Comparison of ENCODE assay signal across 10 cellular contexts in genomic region chr10:29725133-29725720, GRCh38.
DNase-seq lines count a peak whose midpoint lies in the region; ATAC-seq and TF ChIP-seq lines count a peak whose summit lies in the region.
"Had no signal": no experiment of that assay in that cellular context is flagged by ENCODE, and none has a peak within 500 bp of the region (broad histone marks: within the 10 kb centered on the region; RNA-seq: fewer than 3 reads in every experiment).

No MANE protein-coding gene starts in this region.

- H3K27me3 Mint-ChIP-seq in mesothelial cell of epicardium (ENCODE audit: low read depth), result no peaks in the 10 kb centered on the region
- H3K27me3 Mint-ChIP-seq: activated CD4-positive, alpha-beta T cell treated with anti-CD3 and anti-CD28 coated beads, Interleukin-2, amount 10 ng/mL, durations not matched to agents 24 days and 14 days; stimulated activated naive CD8-positive, alpha-beta T cell treated with anti-CD3 and anti-CD28 coated beads, Interleukin-15, Interleukin-2, amounts not matched to agents 100 ng/mL and 50 ng/mL, for 24 hours had no signal

- DNase-seq in A172 (ENCODE audit: low spot score) (peak; percentile 37), MV-4-11 (lab: John Stamatoyannopoulos, UW) (peak; percentile 96), dermis blood vessel endothelial cell (peak; percentile 55), mesothelial cell of epicardium (ENCODE audit: low spot score in 2 of 2, unreplicated experiment in 2 of 2) (no peak), NCI-H146 (lab: John Stamatoyannopoulos, UW) (no peak)
- no peak for DNase-seq in stimulated activated CD4-positive, alpha-beta T cell treated with anti-CD3 and anti-CD28 coated beads, Interleukin-12 subunit alpha, Interleukin-12 subunit beta, amount 100 ng/mL, for 4 hours
- DNase-seq: activated CD4-positive, alpha-beta T cell treated with anti-CD3 and anti-CD28 coated beads, Interleukin-2, amount 10 ng/mL, durations not matched to agents 24 days and 14 days had no signal

- peaks cover 27% of the 10 kb centered on the region for H3K36me3 Mint-ChIP-seq in mesothelial cell of epicardium

- peak overlapping the region; percentile 26 for H3K4me3 Mint-ChIP-seq in mesothelial cell of epicardium
- H3K4me3 Mint-ChIP-seq: activated CD4-positive, alpha-beta T cell treated with anti-CD3 and anti-CD28 coated beads, Interleukin-2, amount 10 ng/mL, durations not matched to agents 24 days and 14 days; stimulated activated naive CD8-positive, alpha-beta T cell treated with anti-CD3 and anti-CD28 coated beads, Interleukin-15, Interleukin-2, amounts not matched to agents 100 ng/mL and 50 ng/mL, for 24 hours had no signal

- peaks cover 30% of the 10 kb centered on the region for H3K4me1 Mint-ChIP-seq in mesothelial cell of epicardium

- ATAC-seq in HG02970 (IDR thresholded peaks at IDR 0.05; ENCODE audit: low FRiP score, unreplicated experiment) (no peak), HG03175 (IDR thresholded peaks at IDR 0.05; ENCODE audit: unreplicated experiment) (no peak)

- H3K9me3 Mint-ChIP-seq in mesothelial cell of epicardium, result peaks cover 13% of the 10 kb centered on the region

- H3K27ac Mint-ChIP-seq in mesothelial cell of epicardium, result peak overlapping the region; percentile 82
- H3K27ac Mint-ChIP-seq: activated CD4-positive, alpha-beta T cell treated with anti-CD3 and anti-CD28 coated beads, Interleukin-2, amount 10 ng/mL, durations not matched to agents 24 days and 14 days; stimulated activated naive CD8-positive, alpha-beta T cell treated with anti-CD3 and anti-CD28 coated beads, Interleukin-15, Interleukin-2, amounts not matched to agents 100 ng/mL and 50 ng/mL, for 24 hours had no signal

- TF ChIP-seq CTCF in mesothelial cell of epicardium (IDR thresholded peaks at IDR 0.05; ENCODE audit: unreplicated experiment), result no peak

Comparison
In these comparisons a context has a peak if more than half of its experiments do, and no peak if none do; other contexts are left out.
1. DNase-seq: peak in A172 (single experiment), MV-4-11 (single experiment) and dermis blood vessel endothelial cell (single experiment); none in mesothelial cell of epicardium (0 of 2), NCI-H146 (single experiment) and stimulated activated CD4-positive, alpha-beta T cell treated with anti-CD3 and anti-CD28 coated beads, Interleukin-12 subunit alpha, Interleukin-12 subunit beta, amount 100 ng/mL, for 4 hours (single experiment).